15 cellular contexts compared by ENCODE assay signal in the genomic region with DNA sequence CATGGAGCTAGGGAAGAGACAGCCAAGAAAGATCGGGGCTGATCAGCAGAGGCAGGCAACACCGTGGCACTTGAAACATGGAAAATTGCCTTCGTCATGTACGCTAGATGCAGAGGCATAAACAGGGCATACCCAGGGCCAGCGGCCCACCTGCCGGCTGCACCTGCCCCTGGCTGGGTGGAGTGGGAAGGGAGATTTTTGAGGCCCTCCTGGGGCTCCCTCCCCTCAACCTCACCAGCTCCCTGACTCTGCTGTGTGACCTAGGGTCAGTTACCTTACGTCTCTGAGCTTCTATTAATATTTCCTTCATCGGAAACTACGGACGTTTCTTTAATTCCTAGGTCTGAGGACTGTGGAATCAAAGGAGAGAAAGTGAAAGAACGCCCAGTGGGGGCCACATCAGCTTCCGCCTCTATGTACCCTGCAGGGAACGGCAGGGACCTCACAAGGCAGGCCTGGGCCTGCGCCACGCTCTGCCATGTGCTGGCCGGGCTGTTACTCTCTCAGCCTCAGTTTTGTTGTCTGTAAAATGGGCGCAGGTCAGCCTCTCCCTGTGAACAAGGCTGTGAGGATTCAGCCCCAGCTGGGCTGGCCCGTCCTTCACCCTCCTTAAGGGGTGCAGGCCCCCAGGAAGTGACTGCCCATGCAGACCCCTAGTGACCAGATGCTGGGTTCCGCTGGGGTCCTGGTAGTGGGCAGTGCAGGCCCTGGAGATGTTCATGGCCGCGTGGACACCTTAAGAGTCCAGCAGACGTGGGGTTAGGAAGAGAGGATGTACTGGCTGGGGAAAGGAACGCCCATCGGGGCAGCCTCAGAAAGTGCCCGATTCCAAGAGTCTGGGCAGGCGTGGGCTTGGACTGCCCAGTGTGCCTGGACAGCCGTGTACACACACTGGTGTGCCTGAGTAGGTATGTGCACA. TPM values are rescaled to one million over a fixed set of nuclear protein-coding genes. Genes with fewer than 3 reads are reported as not detected.
A peak's percentile ranks its signal among the peaks of the same experiment; 100 is the strongest.
DNase-seq lines count a peak whose midpoint lies in the region; ATAC-seq and TF ChIP-seq lines count a peak whose summit lies in the region.
"Had no signal": no experiment of that assay in that cellular context is flagged by ENCODE, and none has a peak within 500 bp of the region (broad histone marks: within the 10 kb centered on the region; RNA-seq: fewer than 3 reads in every experiment).

No MANE protein-coding gene starts in this region.

- TF ChIP-seq POLR2A in adrenal gland (IDR thresholded peaks at IDR 0.05) (no peak), testis (IDR thresholded peaks at IDR 0.05) (no peak)

- H3K27me3 ChIP-seq in adrenal gland (peaks cover 7% of the 10 kb centered on the region), lower lobe of right lung (ENCODE audit: low read depth) (no peaks in the 10 kb centered on the region), testis (no peaks in the 10 kb centered on the region)
- H3K27me3 ChIP-seq: brain microvascular endothelial cell, hepatocyte had no signal

- WGBS in adrenal gland, 4 donors: 82 to 90% (median 87%) methylated on average over 20 to 27 of the region's 27 CpGs
- WGBS in testis, 2 donors: 91 to 92% methylated on average over 27 of the region's 27 CpGs

- H3K27ac Mint-ChIP-seq in activated CD4-positive, alpha-beta memory T cell treated with anti-CD3 and anti-CD28 coated beads for 36 hours: no peak overlapping the region
- H3K27ac Mint-ChIP-seq in activated CD4-positive, alpha-beta memory T cell treated with anti-CD3 and anti-CD28 coated beads, Interleukin-2, amount 10 ng/mL, durations not matched to agents 7 days and 5 days: no peak overlapping the region
- H3K27ac Mint-ChIP-seq: CD4-positive, CD25-positive, alpha-beta regulatory T cell; naive B cell had no signal

- peaks cover 2% of the 10 kb centered on the region for H3K4me1 Mint-ChIP-seq in activated CD4-positive, alpha-beta memory T cell treated with anti-CD3 and anti-CD28 coated beads for 36 hours (ENCODE audit: low read depth)
- H3K4me1 Mint-ChIP-seq in activated CD4-positive, alpha-beta memory T cell treated with anti-CD3 and anti-CD28 coated beads, Interleukin-2, amount 10 ng/mL, durations not matched to agents 7 days and 5 days: peaks cover 4% of the 10 kb centered on the region
- H3K4me1 Mint-ChIP-seq: naive B cell had no signal

- intact Hi-C loops in activated CD4-positive, alpha-beta memory T cell treated with anti-CD3 and anti-CD28 coated beads for 36 hours (cut with micrococcal nuclease): no loop called here
- intact Hi-C loops in adrenal gland (cut with DNase I) (no loop called here), lower lobe of right lung (cut with DNase I) (no loop called here), testis (cut with DNase I; ENCODE audit: low total_unique reads) (no loop called here)

- TF ChIP-seq CTCF in adrenal gland (IDR thresholded peaks at IDR 0.05) (no peak), lower lobe of right lung (IDR thresholded peaks at IDR 0.05) (no peak), testis (IDR thresholded peaks at IDR 0.05) (no peak)

- peaks cover 4% of the 10 kb centered on the region for H3K9me3 Mint-ChIP-seq in activated CD4-positive, alpha-beta memory T cell treated with anti-CD3 and anti-CD28 coated beads for 36 hours
- no peaks in the 10 kb centered on the region for H3K9me3 Mint-ChIP-seq in activated CD4-positive, alpha-beta memory T cell treated with anti-CD3 and anti-CD28 coated beads, Interleukin-2, amount 10 ng/mL, durations not matched to agents 7 days and 5 days

- peak; percentile 3 for DNase-seq in activated CD4-positive, alpha-beta memory T cell treated with anti-CD3 and anti-CD28 coated beads for 36 hours
- no peak for DNase-seq in activated CD4-positive, alpha-beta memory T cell treated with anti-CD3 and anti-CD28 coated beads, Interleukin-2, amount 10 ng/mL, durations not matched to agents 7 days and 5 days
- DNase-seq in adrenal gland (peak in 4 of 7 donors; percentile 5 to 15 (median 8)), lower lobe of right lung (peak; percentile 31), testis (peak; percentile 8), GF-D8 (lab: John Stamatoyannopoulos, UW) (no peak), NCI-H2029 (lab: John Stamatoyannopoulos, UW) (no peak)
- DNase-seq: activated naive CD4-positive, alpha-beta T cell; brain microvascular endothelial cell; CD4-positive, CD25-positive, alpha-beta regulatory T cell; naive B cell; NCI-H1694 treated with DMSO at 0.1 percent for 48 hours; NCI-H446 treated with DMSO at 0.1 percent for 48 hours had no signal

- H3K36me3 ChIP-seq in adrenal gland (replicated peaks in 1 of 2) (no peaks in the 10 kb centered on the region), lower lobe of right lung (no peaks in the 10 kb centered on the region), testis (ENCODE audit: low read depth, missing control alignments) (no peaks in the 10 kb centered on the region)
- H3K36me3 ChIP-seq: brain microvascular endothelial cell had no signal

- no peak overlapping the region for H3K4me3 ChIP-seq in adrenal gland
- H3K4me3 ChIP-seq in lower lobe of right lung: no peak overlapping the region
- H3K4me3 ChIP-seq in testis: no peak overlapping the region
- H3K4me3 ChIP-seq: hepatocyte had no signal

- POLR2A ChIA-PET in activated CD4-positive, alpha-beta memory T cell treated with anti-CD3 and anti-CD28 coated beads for 36 hours (lab: Charles Lee): no interaction called here
- POLR2A ChIA-PET in activated CD4-positive, alpha-beta memory T cell treated with anti-CD3 and anti-CD28 coated beads, Interleukin-2, amount 10 ng/mL, durations not matched to agents 7 days and 5 days (lab: Charles Lee): interaction anchor here (0.5 kb wide), 1 partner anchor 303 kb away, joined by 4 read pairs; no protein-coding TSS in a partner anchor

- H3K9me3 ChIP-seq in adrenal gland (replicated peaks in 1 of 3) (no peaks in the 10 kb centered on the region), lower lobe of right lung (no peaks in the 10 kb centered on the region), testis (no peaks in the 10 kb centered on the region)

- no peak overlapping the region for H3K4me3 Mint-ChIP-seq in activated CD4-positive, alpha-beta memory T cell treated with anti-CD3 and anti-CD28 coated beads for 36 hours
- H3K4me3 Mint-ChIP-seq in activated CD4-positive, alpha-beta memory T cell treated with anti-CD3 and anti-CD28 coated beads, Interleukin-2, amount 10 ng/mL, durations not matched to agents 7 days and 5 days: no peak overlapping the region
- H3K4me3 Mint-ChIP-seq: CD4-positive, CD25-positive, alpha-beta regulatory T cell; naive B cell had no signal

- H3K4me1 ChIP-seq in adrenal gland (replicated peaks in 1 of 2) (no peaks in the 10 kb centered on the region), lower lobe of right lung (no peaks in the 10 kb centered on the region), testis (no peaks in the 10 kb centered on the region)

- H3K27ac ChIP-seq in adrenal gland (no peak overlapping the region), lower lobe of right lung (no peak overlapping the region), testis (no peak overlapping the region)
- H3K27ac ChIP-seq: brain microvascular endothelial cell, hepatocyte had no signal

- no peak for ATAC-seq in lower lobe of right lung
- no peak for ATAC-seq in GM18858 (IDR thresholded peaks at IDR 0.05; ENCODE audit: unreplicated experiment)

- no peaks in the 10 kb centered on the region for H3K36me3 Mint-ChIP-seq in activated CD4-positive, alpha-beta memory T cell treated with anti-CD3 and anti-CD28 coated beads for 36 hours
- H3K36me3 Mint-ChIP-seq in activated CD4-positive, alpha-beta memory T cell treated with anti-CD3 and anti-CD28 coated beads, Interleukin-2, amount 10 ng/mL, durations not matched to agents 7 days and 5 days (ENCODE audit: low read depth): no peaks in the 10 kb centered on the region
- H3K36me3 Mint-ChIP-seq: CD4-positive, CD25-positive, alpha-beta regulatory T cell had no signal

- H3K27me3 Mint-ChIP-seq in activated CD4-positive, alpha-beta memory T cell treated with anti-CD3 and anti-CD28 coated beads for 36 hours: peaks cover 13% of the 10 kb centered on the region
- H3K27me3 Mint-ChIP-seq in activated CD4-positive, alpha-beta memory T cell treated with anti-CD3 and anti-CD28 coated beads, Interleukin-2, amount 10 ng/mL, durations not matched to agents 7 days and 5 days: peaks cover 4% of the 10 kb centered on the region

- CTCF ChIA-PET in activated CD4-positive, alpha-beta memory T cell treated with anti-CD3 and anti-CD28 coated beads for 36 hours (lab: Charles Lee): no interaction called here
- CTCF ChIA-PET in activated CD4-positive, alpha-beta memory T cell treated with anti-CD3 and anti-CD28 coated beads, Interleukin-2, amount 10 ng/mL, durations not matched to agents 7 days and 5 days (lab: Charles Lee): no interaction called here

RNA-seq across cellular contexts. Expression of a gene that starts 22.7 kb away (rescaled TPM):
- total RNA-seq in activated CD4-positive, alpha-beta memory T cell treated with anti-CD3 and anti-CD28 coated beads for 36 hours: under 1 TPM; 0.10 to 0.12 TPM
- total RNA-seq in activated CD4-positive, alpha-beta memory T cell treated with anti-CD3 and anti-CD28 coated beads, Interleukin-2, amount 10 ng/mL, durations not matched to agents 7 days and 5 days: under 1 TPM in 1 of 2 experiments, not detected in 1; 0.08 TPM
- 1 to 10 TPM in 4 of 8 donors, under 1 TPM in 4; 0.24 to 2.8 (median 1.0) TPM for total RNA-seq in adrenal gland
- 1 to 10 TPM in 1 of 3 donors, under 1 TPM in 2; 0.05 to 1.5 (median 0.80) TPM for polyA plus RNA-seq in adrenal gland
- total RNA-seq in lower lobe of right lung: 1.4 TPM
- 1 to 10 TPM; 2.8 to 3.2 TPM for total RNA-seq in testis
- polyA plus RNA-seq in testis (ENCODE audit: insufficient read depth, low read depth, low replicate concordance): 2.3 TPM
- total RNA-seq: CD4-positive, CD25-positive, alpha-beta regulatory T cell had no signal
- polyA plus RNA-seq: CD4-positive, CD25-positive, alpha-beta regulatory T cell had no signal

Comparison
In these comparisons a context has a peak if more than half of its experiments do, and no peak if none do; other contexts are left out.
1. DNase-seq: peak in activated CD4-positive, alpha-beta memory T cell treated with anti-CD3 and anti-CD28 coated beads for 36 hours (single experiment), adrenal gland (4 of 7), lower lobe of right lung (single experiment) and testis (single experiment); none in activated CD4-positive, alpha-beta memory T cell treated with anti-CD3 and anti-CD28 coated beads, Interleukin-2, amount 10 ng/mL, durations not matched to agents 7 days and 5 days (single experiment), GF-D8 (single experiment) and NCI-H2029 (single experiment).